ENCODE assay signal across 1 cellular context in genomic region chr21:42623684-42624083, GRCh38.
TF ChIP-seq lines count a peak whose summit lies in the region.

No MANE protein-coding gene starts in this region.

TF ChIP-seq in WTC11, 78 proteins besides CTCF, POLR2A, EP300 and RAD21 (continued from another document):
- TF ChIP-seq ARID4B (CRISPR knock-in tag; IDR thresholded peaks at IDR 0.05; ENCODE audit: borderline replicate concordance) (no peak), ZNF232 (CRISPR knock-in tag; IDR thresholded peaks at IDR 0.05) (no peak)
